ENCODE assay signal across 28 cellular contexts in the genomic region with DNA sequence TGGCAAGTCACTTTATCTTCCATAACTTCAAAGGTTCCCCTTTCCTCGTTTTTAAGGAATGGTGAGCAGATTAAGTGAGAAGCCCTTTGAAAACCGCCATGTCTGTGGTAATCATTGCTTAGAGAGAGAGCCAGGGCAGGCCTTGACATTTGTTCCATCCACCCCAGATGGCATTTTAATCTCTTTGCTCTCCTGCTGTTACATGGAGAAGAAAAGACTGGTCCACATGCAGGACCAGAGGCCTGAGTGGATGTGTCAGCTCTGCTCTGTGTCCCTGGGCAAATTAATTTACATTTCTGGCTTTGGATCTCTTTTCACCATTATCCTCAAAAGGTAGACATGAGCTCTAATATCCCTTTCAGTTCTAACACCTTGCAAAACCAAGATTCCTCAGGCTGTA.
"Had no signal": no experiment of that assay in that cellular context is flagged by ENCODE, and none has a peak within 500 bp of the region (broad histone marks: within the 10 kb centered on the region; RNA-seq: fewer than 3 reads in every experiment).

No MANE protein-coding gene starts in this region.

- H3K36me3 ChIP-seq: adrenal gland, gastrocnemius medialis, spleen, transverse colon had no signal

- H3K9me3 Mint-ChIP-seq: activated CD8-positive, alpha-beta T cell treated with anti-CD3 and anti-CD28 coated beads for 36 hours; activated T-cell treated with anti-CD3 and anti-CD28 coated beads, Interleukin-2, amount 50 U/mL, for 4 hours; activated T-helper 17 cell treated with anti-CD3 and anti-CD28 coated beads, Interleukin-2, amount 50 U/mL, for 72 hours; neural crest cell had no signal

- ATAC-seq: activated CD8-positive, alpha-beta T cell treated with anti-CD3 and anti-CD28 coated beads for 36 hours; activated T-cell treated with anti-CD3 and anti-CD28 coated beads, Interleukin-2, amount 50 U/mL, for 4 hours; activated T-helper 17 cell treated with anti-CD3 and anti-CD28 coated beads, Interleukin-2, amount 50 U/mL, for 72 hours; body of pancreas; gastrocnemius medialis; left cardiac atrium; left ventricle myocardium superior; right cardiac atrium had no signal

- H3K27ac Mint-ChIP-seq: activated CD4-positive, alpha-beta T cell treated with anti-CD3 and anti-CD28 coated beads, Interleukin-2, amount 10 ng/mL, durations not matched to agents 7 days and 5 days; activated CD8-positive, alpha-beta T cell treated with anti-CD3 and anti-CD28 coated beads for 36 hours; activated T-helper 17 cell treated with anti-CD3 and anti-CD28 coated beads, Interleukin-2, amount 50 U/mL, for 72 hours; naive B cell had no signal

- H3K27ac ChIP-seq: adrenal gland, body of pancreas, coronary artery, gastrocnemius medialis, spleen, testis, transverse colon had no signal

- H3K4me3 Mint-ChIP-seq: activated CD4-positive, alpha-beta T cell treated with anti-CD3 and anti-CD28 coated beads, Interleukin-2, amount 10 ng/mL, durations not matched to agents 7 days and 5 days; activated CD8-positive, alpha-beta T cell treated with anti-CD3 and anti-CD28 coated beads for 36 hours; activated T-cell treated with anti-CD3 and anti-CD28 coated beads, Interleukin-2, amount 50 U/mL, for 4 hours; activated T-helper 17 cell treated with anti-CD3 and anti-CD28 coated beads, Interleukin-2, amount 50 U/mL, for 72 hours; naive B cell; neural crest cell had no signal

- H3K9me3 ChIP-seq: adrenal gland, body of pancreas, gastrocnemius medialis, spleen, testis, transverse colon had no signal

- H3K27me3 ChIP-seq: adrenal gland, body of pancreas, dorsolateral prefrontal cortex, gastrocnemius medialis, spleen, testis, transverse colon had no signal

- DNase-seq: activated CD4-positive, alpha-beta T cell treated with anti-CD3 and anti-CD28 coated beads, Interleukin-2, amount 10 ng/mL, durations not matched to agents 7 days and 5 days; activated CD4-positive, CD25-positive, alpha-beta regulatory T cell treated with anti-CD3 and anti-CD28 coated beads, Interleukin-2, amount 50 U/mL, for 72 hours; activated CD8-positive, alpha-beta T cell treated with anti-CD3 and anti-CD28 coated beads for 36 hours; activated gamma-delta T cell treated with Interleukin-2 at 50 U/mL for 16 hours; activated naive CD4-positive, alpha-beta T cell treated with anti-CD3 and anti-CD28 coated beads, Interleukin-2, amount 50 U/mL, for 16 hours; activated T-cell treated with anti-CD3 and anti-CD28 coated beads, Interleukin-2, amount 50 U/mL, for 4 hours; adrenal gland; aorta; body of pancreas; effector memory CD4-positive, alpha-beta T cell; gastrocnemius medialis; glutamatergic neuron; left cardiac atrium; left ventricle myocardium superior; mammary epithelial cell; naive B cell; nucleus accumbens; right cardiac atrium; spleen; stimulated activated CD4-positive, alpha-beta T cell treated with anti-CD3 and anti-CD28 coated beads, Interleukin-2, amount 100 ng/mL, for 48 hours; stimulated activated naive CD4-positive, alpha-beta T cell treated with Interleukin-2 at 50 U/mL for 16 hours; T-helper 9 cell; testis; transverse colon had no signal

- H3K4me1 ChIP-seq: adrenal gland, testis had no signal

- H3K4me3 ChIP-seq: adrenal gland, body of pancreas, coronary artery, dorsolateral prefrontal cortex, gastrocnemius medialis, spleen, testis, transverse colon had no signal

- H3K27me3 Mint-ChIP-seq: activated CD4-positive, alpha-beta T cell treated with anti-CD3 and anti-CD28 coated beads, Interleukin-2, amount 10 ng/mL, durations not matched to agents 7 days and 5 days; activated CD8-positive, alpha-beta T cell treated with anti-CD3 and anti-CD28 coated beads for 36 hours; activated T-helper 17 cell treated with anti-CD3 and anti-CD28 coated beads, Interleukin-2, amount 50 U/mL, for 72 hours had no signal

- H3K36me3 Mint-ChIP-seq: naive B cell had no signal
